In genomic region chr5:168455201-168455600, GRCh38 we compare ENCODE assay signal across 8 cellular contexts.
"Had no signal": no experiment of that assay in that cellular context is flagged by ENCODE, and none has a peak within 500 bp of the region (broad histone marks: within the 10 kb centered on the region; RNA-seq: fewer than 3 reads in every experiment).

No MANE protein-coding gene starts in this region.

- DNase-seq: H7, HFFc6 had no signal

- H3K4me1 ChIP-seq: HAP-1 had no signal

- H3K4me3 ChIP-seq: GM23338, HAP-1 had no signal

- ATAC-seq: GM23338, HCT116, HepG2 had no signal

- H3K4me2 ChIP-seq: GM23338 had no signal

- H3K9me3 ChIP-seq: HAP-1 had no signal

- FAIRE-seq: HepG2 had no signal

- H3K4me1 Mint-ChIP-seq: GM23338, IgD-negative memory B cell had no signal

- H2AFZ ChIP-seq: GM23338 had no signal

- H3K4me3 Mint-ChIP-seq: GM23338, HFFc6, IgD-negative memory B cell had no signal

- H3K9me3 Mint-ChIP-seq: GM23338, IgD-negative memory B cell had no signal

- H3K27ac ChIP-seq: HL-60 had no signal

- H3K27ac Mint-ChIP-seq: GM23338, HFFc6, IgD-negative memory B cell had no signal
